Comparison of ENCODE assay signal across 35 cellular contexts in genomic region chr5:2608391-2608790, GRCh38.
DNase-seq lines count a peak whose midpoint lies in the region; ATAC-seq and TF ChIP-seq lines count a peak whose summit lies in the region.
"Had no signal": no experiment of that assay in that cellular context is flagged by ENCODE, and none has a peak within 500 bp of the region (broad histone marks: within the 10 kb centered on the region; RNA-seq: fewer than 3 reads in every experiment).

No MANE protein-coding gene starts in this region.

- TF ChIP-seq POLR2A in esophagus muscularis mucosa (IDR thresholded peaks at IDR 0.05; ENCODE audit: low read depth), result no peak
- no peak for TF ChIP-seq POLR2A in spleen (IDR thresholded peaks at IDR 0.05)

- ATAC-seq in left lobe of liver, result no peak
- ATAC-seq in HG02610 (IDR thresholded peaks at IDR 0.05; ENCODE audit: unreplicated experiment), result no peak
- ATAC-seq: A549; CD8-positive, alpha-beta T cell had no signal

- H3K27me3 ChIP-seq in SJCRH30, result no peaks in the 10 kb centered on the region
- peaks cover 0 to 28% (median 0%) of the 10 kb centered on the region in 4 donors for H3K27me3 ChIP-seq in esophagus muscularis mucosa
- no peaks in the 10 kb centered on the region for H3K27me3 ChIP-seq in neural progenitor cell
- H3K27me3 ChIP-seq in spleen (replicated peaks in 1 of 7), result no peaks in the 10 kb centered on the region
- H3K27me3 ChIP-seq: BE2C; BLaER1; BLaER1 treated with 17β-estradiol and CSF1 and Interleukin-3, amounts not matched to agents 10 nM and 100 nM had no signal

- no peak overlapping the region for H3K4me3 ChIP-seq in SJCRH30
- H3K4me3 ChIP-seq in esophagus muscularis mucosa, result no peak overlapping the region
- no peak overlapping the region for H3K4me3 ChIP-seq in neural progenitor cell
- H3K4me3 ChIP-seq in spleen, result no peak overlapping the region
- H3K4me3 ChIP-seq: A549; BLaER1; BLaER1 treated with 17β-estradiol and CSF1 and Interleukin-3, amounts not matched to agents 10 nM and 100 nM had no signal

- H3K4me1 ChIP-seq in SJCRH30 (peaks cover 9% of the 10 kb centered on the region; the same call in 1 of the 2 replicates), esophagus muscularis mucosa (no peaks in the 10 kb centered on the region), neural progenitor cell (no peaks in the 10 kb centered on the region), spleen (no peaks in the 10 kb centered on the region)
- H3K4me1 ChIP-seq: A549, BE2C, BLaER1, Caco-2 had no signal

- DNase-seq in SJCRH30 (peak; percentile 78 to 85), esophagus muscularis mucosa (ENCODE audit: extremely low spot score) (peak; percentile 78), neural crest cell (ENCODE audit: low read depth, low spot score) (no peak), neural progenitor cell (ENCODE audit: low spot score) (no peak), left lobe of liver (ENCODE audit: low spot score) (no peak), spleen (no peak), NCI-H128 (lab: John Stamatoyannopoulos, UW; ENCODE audit: unreplicated experiment) (no peak)
- DNase-seq: 8988T; ACHN; AML-193; BE2C; C1 segment of cervical spinal cord; Caco-2; Calu3; CD4-positive, alpha-beta memory T cell; CD4-positive, alpha-beta T cell; CD4-positive, CD25-positive, alpha-beta regulatory T cell; CD8-positive, alpha-beta memory T cell; CD8-positive, alpha-beta T cell; COR-L47; DMS 273 treated with DMSO at 0.1 percent for 48 hours; DMS153; DMS53; DMS79; DMS79 treated with DMSO at 0.1 percent for 48 hours; DND-41; EL had no signal

- no peak overlapping the region for H3K4me2 ChIP-seq in neural progenitor cell
- H3K4me2 ChIP-seq: A549, BLaER1 had no signal

- intact Hi-C loops in esophagus muscularis mucosa (cut with DNase I), result no loop called here
- intact Hi-C loops in spleen (cut with DNase I; ENCODE audit: low total_unique reads), result no loop called here

- no peaks in the 10 kb centered on the region for H3K36me3 ChIP-seq in SJCRH30
- no peaks in the 10 kb centered on the region for H3K36me3 ChIP-seq in esophagus muscularis mucosa
- no peaks in the 10 kb centered on the region for H3K36me3 ChIP-seq in neural progenitor cell
- no peaks in the 10 kb centered on the region for H3K36me3 ChIP-seq in spleen
- H3K36me3 ChIP-seq: BE2C; BLaER1; BLaER1 treated with 17β-estradiol and CSF1 and Interleukin-3, amounts not matched to agents 10 nM and 100 nM had no signal

- 56% methylated on average over 6 of the region's 6 CpGs for WGBS in esophagus muscularis mucosa
- WGBS in spleen, 5 donors, result 72 to 91% (median 81%) methylated on average over 6 of the region's 6 CpGs

- H4K20me1 ChIP-seq in neural progenitor cell (ENCODE audit: low read depth), result no peaks in the 10 kb centered on the region
- H4K20me1 ChIP-seq: BLaER1; BLaER1 treated with 17β-estradiol and CSF1 and Interleukin-3, amounts not matched to agents 10 nM and 100 nM had no signal

- H3K9me3 ChIP-seq in SJCRH30 (replicated peaks) (no peaks in the 10 kb centered on the region), esophagus muscularis mucosa (peaks cover 0 to 10% (median 0%) of the 10 kb centered on the region in 4 donors), neural progenitor cell (ENCODE audit: low read depth) (no peaks in the 10 kb centered on the region), spleen (peaks cover 0 to 21% (median 0%) of the 10 kb centered on the region in 8 donors)
- H3K9me3 ChIP-seq: A549, BE2C, BLaER1, Caco-2 had no signal

- H3K4me3 Mint-ChIP-seq in neural crest cell (no peak overlapping the region), neural progenitor cell (no peak overlapping the region)
- H3K4me3 Mint-ChIP-seq: B cell; CD14-positive monocyte; CD4-positive, alpha-beta memory T cell; CD4-positive, alpha-beta T cell; CD4-positive, CD25-positive, alpha-beta regulatory T cell; CD8-positive, alpha-beta memory T cell; CD8-positive, alpha-beta T cell had no signal

- no peak overlapping the region for H2AFZ ChIP-seq in neural progenitor cell (replicated peaks)

- H3K9ac ChIP-seq in neural progenitor cell, result no peak overlapping the region
- H3K9ac ChIP-seq: BLaER1; BLaER1 treated with 17β-estradiol and CSF1 and Interleukin-3, amounts not matched to agents 10 nM and 100 nM had no signal

- H3K27ac ChIP-seq in SJCRH30 (peak overlapping the region; percentile 90), esophagus muscularis mucosa (replicated peaks in 1 of 4) (no peak overlapping the region), neural progenitor cell (no peak overlapping the region), spleen (no peak overlapping the region)
- H3K27ac ChIP-seq: 22Rv1; A549; BLaER1; BLaER1 treated with 17β-estradiol and CSF1 and Interleukin-3, amounts not matched to agents 10 nM and 100 nM; C4-2B had no signal

- H3F3A ChIP-seq in neural progenitor cell (ENCODE audit: low read depth), result no peaks in the 10 kb centered on the region

- no peaks in the 10 kb centered on the region for H3K36me3 Mint-ChIP-seq in neural crest cell (ENCODE audit: low read depth)
- no peaks in the 10 kb centered on the region for H3K36me3 Mint-ChIP-seq in neural progenitor cell
- H3K36me3 Mint-ChIP-seq: CD14-positive monocyte; CD4-positive, alpha-beta memory T cell; CD4-positive, CD25-positive, alpha-beta regulatory T cell; CD8-positive, alpha-beta memory T cell; CD8-positive, alpha-beta T cell had no signal

- TF ChIP-seq EP300 in esophagus muscularis mucosa (IDR thresholded peaks at IDR 0.05), result no peak

- no peaks in the 10 kb centered on the region for H3K9me3 Mint-ChIP-seq in neural crest cell
- peaks cover 3% of the 10 kb centered on the region for H3K9me3 Mint-ChIP-seq in neural progenitor cell

- peaks cover 23% of the 10 kb centered on the region for H3K4me1 Mint-ChIP-seq in neural crest cell
- peaks cover 23% of the 10 kb centered on the region for H3K4me1 Mint-ChIP-seq in neural progenitor cell
- H3K4me1 Mint-ChIP-seq: B cell; CD14-positive monocyte; CD4-positive, alpha-beta memory T cell; CD4-positive, CD25-positive, alpha-beta regulatory T cell; CD8-positive, alpha-beta memory T cell had no signal

- H3K27ac Mint-ChIP-seq in neural crest cell (ENCODE audit: unreplicated experiment) (peak overlapping the region; percentile 91), neural progenitor cell (peak overlapping the region; percentile 82)
- H3K27ac Mint-ChIP-seq: B cell; CD14-positive monocyte; CD4-positive, alpha-beta memory T cell; CD4-positive, alpha-beta T cell; CD4-positive, CD25-positive, alpha-beta regulatory T cell; CD8-positive, alpha-beta memory T cell; CD8-positive, alpha-beta T cell had no signal

- H3K27me3 Mint-ChIP-seq in neural crest cell (ENCODE audit: low read depth), result no peaks in the 10 kb centered on the region
- H3K27me3 Mint-ChIP-seq in neural progenitor cell (ENCODE audit: insufficient read depth, low read depth), result peaks cover 7% of the 10 kb centered on the region
- H3K27me3 Mint-ChIP-seq: B cell; CD4-positive, alpha-beta memory T cell; CD4-positive, CD25-positive, alpha-beta regulatory T cell; CD8-positive, alpha-beta memory T cell had no signal

- H3K79me2 ChIP-seq in neural progenitor cell (ENCODE audit: low read depth), result no peaks in the 10 kb centered on the region

- TF ChIP-seq CTCF in esophagus muscularis mucosa (IDR thresholded peaks at IDR 0.05) (no peak), neural crest cell (conservative IDR thresholded peaks at IDR 0.05) (no peak), neural progenitor cell (IDR thresholded peaks at IDR 0.05) (no peak), spleen (IDR thresholded peaks at IDR 0.05 in 8 of 11, conservative IDR thresholded peaks at IDR 0.05 in 3 of 11) (no peak)

Comparison
In these comparisons a context has a peak if more than half of its experiments do, and no peak if none do; other contexts are left out.
1. DNase-seq: peak in SJCRH30 (2 of 2) and esophagus muscularis mucosa (single experiment); none in neural crest cell (single experiment), neural progenitor cell (single experiment), left lobe of liver (single experiment), spleen (single experiment) and NCI-H128 (single experiment).